In the genomic region with DNA sequence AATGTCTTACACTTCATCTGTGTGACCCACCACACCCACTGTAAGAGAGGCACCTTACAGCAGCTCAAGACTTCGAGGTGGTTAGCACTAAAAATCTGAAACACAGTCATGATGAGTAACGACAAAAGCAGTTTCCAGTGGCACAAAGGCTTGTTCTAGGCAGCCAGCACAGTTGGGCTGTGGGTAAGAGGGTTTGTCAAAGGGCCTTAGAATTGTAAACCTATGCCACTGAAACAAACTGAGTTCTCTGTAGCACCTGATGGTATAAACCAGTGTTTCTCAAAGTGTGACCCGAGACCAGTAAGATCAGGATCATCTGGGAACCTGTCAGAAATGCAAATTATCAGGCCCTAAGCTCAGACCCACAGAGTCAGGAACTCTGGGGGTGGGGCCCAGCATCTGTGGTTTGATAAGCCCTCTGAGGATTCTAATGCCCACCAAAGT, we compare ENCODE assay signal across 9 cellular contexts. TPM values are rescaled to one million over a fixed set of nuclear protein-coding genes. Genes with fewer than 3 reads are reported as not detected.
DNase-seq lines count a peak whose midpoint lies in the region; ATAC-seq lines count a peak whose summit lies in the region.
"Had no signal": no experiment of that assay in that cellular context is flagged by ENCODE, and none has a peak within 500 bp of the region (broad histone marks: within the 10 kb centered on the region; RNA-seq: fewer than 3 reads in every experiment).

No MANE protein-coding gene starts in this region.

- DNase-seq in EL (peak; percentile 45), HPDE6-E6E7 (ENCODE audit: extremely low spot score) (peak; percentile 43), naive B cell (no peak), mesendoderm (no peak), NCI-H2107 treated with DMSO at 0.1 percent for 48 hours (lab: John Stamatoyannopoulos, UW; ENCODE audit: unreplicated experiment) (no peak), SW 1271 (lab: John Stamatoyannopoulos, UW) (no peak), kidney glomerular epithelial cell (lab: John Stamatoyannopoulos, UW) (no peak)
- DNase-seq in activated T-cell treated with anti-CD3 and anti-CD28 coated beads, Interleukin-2, amount 50 U/mL, for 48 hours = peak; percentile 60 to 73

- WGBS in mesendoderm (ENCODE audit: extremely low coverage, insufficient coverage, low lambda C conversion rate) = no CpG with 5 or more reads among the region's 3 CpGs

- no peaks in the 10 kb centered on the region for H3K79me1 ChIP-seq in mesendoderm (ENCODE audit: low read length)

- no peaks in the 10 kb centered on the region for H3K36me3 Mint-ChIP-seq in naive B cell

- H3K79me2 ChIP-seq in mesendoderm (ENCODE audit: control insufficient read depth, insufficient read depth, low read length) = no peaks in the 10 kb centered on the region

- no peak overlapping the region for H3K56ac ChIP-seq in mesendoderm (ENCODE audit: low read length)

- no peak overlapping the region for H2BK15ac ChIP-seq in mesendoderm (replicated peaks; ENCODE audit: low read depth)

- no peak overlapping the region for H2BK120ac ChIP-seq in mesendoderm (ENCODE audit: low read depth, low read length)

- H3K4me1 ChIP-seq in mesendoderm (ENCODE audit: control insufficient read depth, low read depth, low read length) = no peaks in the 10 kb centered on the region

- no peak overlapping the region for H3K27ac ChIP-seq in mesendoderm (ENCODE audit: low read depth, low read length)
- H3K27ac ChIP-seq: cardiac muscle cell had no signal

- H2BK5ac ChIP-seq in mesendoderm (ENCODE audit: low read length) = no peak overlapping the region

- peak overlapping the region in 5 of 8 donors; percentile 82 to 92 (median 89) for H3K4me3 Mint-ChIP-seq in naive B cell

- no peak overlapping the region for H3K9ac ChIP-seq in mesendoderm (ENCODE audit: low read length)

- H3K27me3 Mint-ChIP-seq in naive B cell = peaks cover 0 to 6% (median 0%) of the 10 kb centered on the region in 3 donors

- H3K27ac Mint-ChIP-seq in naive B cell = peak overlapping the region; percentile 94 to 99 (median 98)

- H3K23ac ChIP-seq in mesendoderm (ENCODE audit: low read length) = no peak overlapping the region

- H3K4me1 Mint-ChIP-seq in naive B cell = peaks cover 20 to 51% (median 31%) of the 10 kb centered on the region in 3 donors

- H3K27me3 ChIP-seq in mesendoderm (ENCODE audit: insufficient read depth, low read length, poor library complexity) = no peaks in the 10 kb centered on the region
- H3K27me3 ChIP-seq: cardiac muscle cell had no signal

- H4K5ac ChIP-seq in mesendoderm (ENCODE audit: low read length) = no peak overlapping the region

- no peak overlapping the region for H2AK5ac ChIP-seq in mesendoderm (ENCODE audit: low read length)

- no peak overlapping the region for H3K4me2 ChIP-seq in mesendoderm (ENCODE audit: low read length)

- no peak overlapping the region for H3K4me3 ChIP-seq in mesendoderm (ENCODE audit: low read length)
- H3K4me3 ChIP-seq: cardiac muscle cell had no signal

- H3K36me3 ChIP-seq in mesendoderm (ENCODE audit: control insufficient read depth, insufficient read depth, low read length) = no peaks in the 10 kb centered on the region
- H3K36me3 ChIP-seq: cardiac muscle cell had no signal

- no peaks in the 10 kb centered on the region for H3K9me3 Mint-ChIP-seq in naive B cell

- no peak overlapping the region for H4K8ac ChIP-seq in mesendoderm (ENCODE audit: low read depth, low read length)

- no peak for ATAC-seq in naive B cell (ENCODE audit: low read depth in 2 of 2)

- H3K4ac ChIP-seq in mesendoderm (ENCODE audit: low read depth, low read length) = no peak overlapping the region

- no peak overlapping the region for H3K18ac ChIP-seq in mesendoderm (ENCODE audit: low read length)

RNA-seq across cellular contexts. Expression of a gene that starts 36.5 kb away (rescaled TPM):
- polyA plus RNA-seq in naive B cell (ENCODE audit: low read depth in 6 of 6) = 10 to 100 TPM in 1 of 6 donors, 1 to 10 TPM in 2, under 1 TPM in 3; 0.69 to 10.3 (median 0.96) TPM
- polyA plus RNA-seq in mesendoderm (2013, experiment 1 of 2) = 0.53 TPM
- 0.49 TPM for polyA plus RNA-seq in mesendoderm (2013, experiment 2 of 2)

Comparison
In these comparisons a context has a peak if more than half of its experiments do, and no peak if none do; other contexts are left out.
1. DNase-seq: peak in EL (single experiment), HPDE6-E6E7 (single experiment) and activated T-cell treated with anti-CD3 and anti-CD28 coated beads, Interleukin-2, amount 50 U/mL, for 48 hours (2 of 2); none in naive B cell (single experiment), mesendoderm (single experiment), NCI-H2107 treated with DMSO at 0.1 percent for 48 hours (single experiment), SW 1271 (0 of 2) and kidney glomerular epithelial cell (single experiment).